Comparison of ENCODE assay signal across 8 cellular contexts in genomic region chr4:3531887-3532713, GRCh38. TPM values are rescaled to one million over a fixed set of nuclear protein-coding genes. Genes with fewer than 3 reads are reported as not detected.
DNase-seq lines count a peak whose midpoint lies in the region; ATAC-seq and TF ChIP-seq lines count a peak whose summit lies in the region.

A gene with protein sequence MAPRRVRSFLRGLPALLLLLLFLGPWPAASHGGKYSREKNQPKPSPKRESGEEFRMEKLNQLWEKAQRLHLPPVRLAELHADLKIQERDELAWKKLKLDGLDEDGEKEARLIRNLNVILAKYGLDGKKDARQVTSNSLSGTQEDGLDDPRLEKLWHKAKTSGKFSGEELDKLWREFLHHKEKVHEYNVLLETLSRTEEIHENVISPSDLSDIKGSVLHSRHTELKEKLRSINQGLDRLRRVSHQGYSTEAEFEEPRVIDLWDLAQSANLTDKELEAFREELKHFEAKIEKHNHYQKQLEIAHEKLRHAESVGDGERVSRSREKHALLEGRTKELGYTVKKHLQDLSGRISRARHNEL (minus strand): TSS chr4:3532422. CDS start chr4:3532412, 10 bp downstream.

- peak; percentile 33 for DNase-seq in BJ (ENCODE audit: low read depth)
- peak; percentile 15 for DNase-seq in NCI-H748 treated with DMSO at 0.1 percent for 48 hours (lab: John Stamatoyannopoulos, UW)
- DNase-seq in activated CD4-positive, alpha-beta T cell treated with anti-CD3 and anti-CD28 coated beads, Interleukin-2, amount 50 U/mL, for 48 hours = peak; percentile 86 to 90
- DNase-seq in dorsolateral prefrontal cortex = peak; percentile 89 to 98 (median 94)
- peak; percentile 96 to 97 (median 96) for DNase-seq in right lobe of liver
- peak; percentile 82 to 90 for DNase-seq in stimulated activated CD4-positive, alpha-beta T cell treated with anti-CD3 and anti-CD28 coated beads, Interleukin-4, amount 100 ng/mL, for 4 hours

- TF ChIP-seq CTCF in BJ (IDR thresholded peaks at IDR 0.05; ENCODE audit: insufficient read depth, low read depth, low read length) (no peak), dorsolateral prefrontal cortex (IDR thresholded peaks at IDR 0.05 in 54 of 56, conservative IDR thresholded peaks at IDR 0.05 in 2 of 56; ENCODE audit: low read depth in 1 of 56, partially characterized antibody in 56 of 56) (peak in 18 of 56 donors; percentile 8 to 55 (median 17)), right lobe of liver (IDR thresholded peaks at IDR 0.05) (no peak)

- no peaks in the 10 kb centered on the region for H3K9me3 ChIP-seq in right lobe of liver

- intact Hi-C loops in dorsolateral prefrontal cortex (cut with DNase I) = loop anchor here in 1 of 2 donors (2.0 to 5.0 kb wide), 2 partner anchors 235 to 241 kb away; partner anchors contain the start of gene ADRA2C
- intact Hi-C loops in right lobe of liver (cut with DNase I) = no loop called here

- POLR2A ChIA-PET in BJ (lab: Charles Lee) = interaction anchor here (0.5 kb wide), 1 partner anchor 308 kb away, joined by 4 read pairs; no protein-coding TSS in a partner anchor

- 0% methylated on average over 11 of the region's 82 CpGs for WGBS in right lobe of liver (ENCODE audit: insufficient coverage, low coverage, low lambda C conversion rate, missing lambda C conversion rate)

- peaks cover 0 to 12% (median 0%) of the 10 kb centered on the region in 4 donors for H3K4me1 ChIP-seq in right lobe of liver

- no peaks in the 10 kb centered on the region for H3K27me3 ChIP-seq in BJ (ENCODE audit: control insufficient read depth, insufficient read depth, low read length)
- H3K27me3 ChIP-seq in dorsolateral prefrontal cortex = no peaks in the 10 kb centered on the region
- H3K27me3 ChIP-seq in right lobe of liver = no peaks in the 10 kb centered on the region

- H3K27ac ChIP-seq in dorsolateral prefrontal cortex (peak within 1 kb of the TSS in 40 of 59 donors; percentile 13 to 83 (median 64)), right lobe of liver (peak within 1 kb of the TSS in 2 of 3 donors; percentile 39 to 65)

- ATAC-seq in GM19324 (IDR thresholded peaks at IDR 0.05; ENCODE audit: low FRiP score, unreplicated experiment) = peak; percentile 93
- peak; percentile 59 for ATAC-seq in HG03469 (IDR thresholded peaks at IDR 0.05; ENCODE audit: unreplicated experiment)
- ATAC-seq in right lobe of liver = peak; percentile 95 to 97 (median 96)

- peak; percentile 95 for TF ChIP-seq POLR2A in right lobe of liver (IDR thresholded peaks at IDR 0.05)

- H3K4me3 ChIP-seq in BJ (ENCODE audit: low read depth, low read length) = peak within 1 kb of the TSS; percentile 74
- peak within 1 kb of the TSS; percentile 63 to 98 (median 87) for H3K4me3 ChIP-seq in dorsolateral prefrontal cortex
- peak within 1 kb of the TSS; percentile 75 to 92 (median 81) for H3K4me3 ChIP-seq in right lobe of liver

- H3K36me3 ChIP-seq in BJ (ENCODE audit: control insufficient read depth, insufficient read depth, low read length) (peaks cover 11% of the 10 kb centered on the region), right lobe of liver (no peaks in the 10 kb centered on the region)

- CTCF ChIA-PET in BJ (lab: Yijun Ruan, JAX) = no interaction called here

RNA-seq across cellular contexts. Expression of the gene that starts here (rescaled TPM):
- polyA plus RNA-seq in BJ (2011; rRNA removed) = 197 and 275 TPM in 2 replicates
- 19.4 and 21.9 TPM in 2 replicates for polyA minus RNA-seq in BJ (2011; rRNA and poly(A)+ RNA removed)
- 100 to 1,000 TPM; 104 to 234 (median 162) TPM for total RNA-seq in dorsolateral prefrontal cortex
- total RNA-seq in right lobe of liver = 100 to 1,000 TPM in 1 of 6 experiments, 10 to 100 TPM in 5; 63.4 to 108 (median 85.3) TPM

Comparison
In these comparisons a context has a peak if more than half of its experiments do, and no peak if none do; other contexts are left out.
1. Peak in every context shown above with its lines: DNase-seq, ATAC-seq, H3K4me3 ChIP-seq and H3K27ac ChIP-seq.
2. DNase-seq: peak in every context shown above with its lines; median percentile 96 in right lobe of liver; 94 in dorsolateral prefrontal cortex; 88 in activated CD4-positive, alpha-beta T cell treated with anti-CD3 and anti-CD28 coated beads, Interleukin-2, amount 50 U/mL, for 48 hours; 86 in stimulated activated CD4-positive, alpha-beta T cell treated with anti-CD3 and anti-CD28 coated beads, Interleukin-4, amount 100 ng/mL, for 4 hours; 33 in BJ; 15 in NCI-H748 treated with DMSO at 0.1 percent for 48 hours.